26 cellular contexts compared by ENCODE assay signal in genomic region chr1:85940621-85941306, GRCh38.
DNase-seq lines count a peak whose midpoint lies in the region; ATAC-seq and TF ChIP-seq lines count a peak whose summit lies in the region.
"Had no signal": no experiment of that assay in that cellular context is flagged by ENCODE, and none has a peak within 500 bp of the region (broad histone marks: within the 10 kb centered on the region; RNA-seq: fewer than 3 reads in every experiment).

No MANE protein-coding gene starts in this region.

- H2BK15ac ChIP-seq in IMR-90 (ENCODE audit: low read depth, low read length), result no peak overlapping the region

- H3K4me2 ChIP-seq in IMR-90 (ENCODE audit: low read depth, low read length) (peak overlapping the region; percentile 48; the same call in 1 of the 2 replicates), osteoblast (ENCODE audit: insufficient read depth, low read length) (no peak overlapping the region)

- peak overlapping the region; percentile 64; the same call in 1 of the 2 replicates for H3K18ac ChIP-seq in IMR-90 (ENCODE audit: low read depth, low read length)

- no peak overlapping the region for H2AK5ac ChIP-seq in IMR-90 (ENCODE audit: low read depth, low read length)

- peak overlapping the region; percentile 34 for H2BK5ac ChIP-seq in IMR-90 (ENCODE audit: low read depth, low read length, poor library complexity, severe bottlenecking)

- no peak for TF ChIP-seq POLR2A in IMR-90 (IDR thresholded peaks at IDR 0.05; ENCODE audit: low read depth, low read length)

- dilution Hi-C loops in IMR-90 (cut with HindIII; ENCODE audit: low sequenced_read_pairs, unreplicated experiment), result no loop called here

- ATAC-seq in IMR-90 (ENCODE audit: low read depth) (peak; percentile 91), HG03159 (IDR thresholded peaks at IDR 0.05; ENCODE audit: unreplicated experiment) (no peak), HG03571 (IDR thresholded peaks at IDR 0.05; ENCODE audit: unreplicated experiment) (no peak)
- ATAC-seq: activated CD4-positive, CD25-positive, alpha-beta regulatory T cell treated with anti-CD3 and anti-CD28 coated beads, Interleukin-2, amount 50 U/mL, for 24 hours; activated naive CD8-positive, alpha-beta T cell treated with anti-CD3 and anti-CD28 coated beads, Interleukin-2, amount 50 U/mL, for 24 hours; activated T-cell treated with anti-CD3 and anti-CD28 coated beads, Interleukin-2, amount 50 U/mL, for 72 hours; sciatic nerve; SK-N-SH treated with all-trans-retinoic acid at 6 μM for 48 hours; T-helper 17 cell had no signal

- CTCF ChIA-PET in IMR-90 (lab: Yijun Ruan, JAX), result no interaction called here
- CTCF ChIA-PET in HEK293T (lab: Yijun Ruan, JAX), result no interaction called here

- no peak overlapping the region for H4K91ac ChIP-seq in IMR-90 (ENCODE audit: insufficient read depth, low read depth, low read length)

- no CpG with 5 or more reads among the region's 2 CpGs for WGBS in IMR-90 (ENCODE audit: extremely low coverage in 2 of 2, insufficient read length in 1 of 2), 2 experiments

- no peaks in the 10 kb centered on the region for H3K36me3 ChIP-seq in IMR-90 (ENCODE audit: control insufficient read depth, insufficient read depth, low read length)
- no peaks in the 10 kb centered on the region for H3K36me3 ChIP-seq in osteoblast (ENCODE audit: insufficient read depth, low read length)
- H3K36me3 ChIP-seq: neutrophil, prostate gland, thyroid gland had no signal

- POLR2A ChIA-PET in IMR-90 (lab: Charles Lee; ENCODE audit: unreplicated experiment) (no interaction called here), HEK293T (lab: Yijun Ruan, JAX) (no interaction called here)

- no peaks in the 10 kb centered on the region for H3K27me3 ChIP-seq in IMR-90 (ENCODE audit: control insufficient read depth, insufficient read depth, low read length)
- no peaks in the 10 kb centered on the region for H3K27me3 ChIP-seq in osteoblast (ENCODE audit: insufficient read depth, low read length)
- H3K27me3 ChIP-seq: neutrophil, thyroid gland had no signal

- H3K9me1 ChIP-seq in IMR-90 (ENCODE audit: insufficient read depth, low read length), result no peaks in the 10 kb centered on the region

- H3K9ac ChIP-seq in IMR-90 (ENCODE audit: low read depth, low read length), result no peak overlapping the region

- H3K4ac ChIP-seq in IMR-90 (ENCODE audit: low read depth, low read length), result no peak overlapping the region

- no peak overlapping the region for H3K14ac ChIP-seq in IMR-90 (replicated peaks; ENCODE audit: low read depth, low read length)

- H3K79me1 ChIP-seq in IMR-90 (ENCODE audit: low read depth in 1 of 2, low read length in 2 of 2), result no peaks in the 10 kb centered on the region

- H2BK20ac ChIP-seq in IMR-90 (ENCODE audit: low read depth, low read length), result no peak overlapping the region

- TF ChIP-seq CTCF in AG10803 (conservative IDR thresholded peaks at IDR 0.05; ENCODE audit: low read length), result no peak
- no peak for TF ChIP-seq CTCF in IMR-90 (conservative IDR thresholded peaks at IDR 0.05; ENCODE audit: low read depth, low read length)
- TF ChIP-seq CTCF in osteoblast (IDR thresholded peaks at IDR 0.05; ENCODE audit: extremely low read depth, low read depth, low read length), result no peak
- no peak for TF ChIP-seq CTCF in coronary artery (IDR thresholded peaks at IDR 0.05)

- in situ Hi-C loops in IMR-90 (cut with MboI; ENCODE audit: low sequenced_read_pairs), result no loop called here

- H3K27ac ChIP-seq in IMR-90 (ENCODE audit: insufficient read depth, low read length) (peak overlapping the region; percentile 40; the same call in 1 of the 2 replicates), osteoblast (ENCODE audit: low read depth, low read length) (no peak overlapping the region), coronary artery (no peak overlapping the region)
- H3K27ac ChIP-seq: neutrophil, prostate gland, thyroid gland had no signal

- H2AFZ ChIP-seq in IMR-90 (replicated peaks; ENCODE audit: low read length, poor library complexity) (no peak overlapping the region), osteoblast (ENCODE audit: low read length) (no peak overlapping the region)

- H4K20me1 ChIP-seq in IMR-90 (ENCODE audit: insufficient read depth, low read length), result no peaks in the 10 kb centered on the region
- no peaks in the 10 kb centered on the region for H4K20me1 ChIP-seq in osteoblast (ENCODE audit: insufficient read depth, low read length)

- no peaks in the 10 kb centered on the region; the same call in 1 of the 2 replicates for H3K4me1 ChIP-seq in IMR-90 (ENCODE audit: control insufficient read depth, insufficient read depth, low read length)
- H3K4me1 ChIP-seq in osteoblast (ENCODE audit: insufficient read depth, low read length), result no peaks in the 10 kb centered on the region
- H3K4me1 ChIP-seq: prostate gland, thyroid gland had no signal

- no peak for TF ChIP-seq RAD21 in IMR-90 (IDR thresholded peaks at IDR 0.05; ENCODE audit: low read length)

- H3K9me3 ChIP-seq in IMR-90 (ENCODE audit: control insufficient read depth, insufficient read depth, low read length) (no peaks in the 10 kb centered on the region), osteoblast (ENCODE audit: low read depth, low read length) (no peaks in the 10 kb centered on the region)
- H3K9me3 ChIP-seq: neutrophil, prostate gland, thyroid gland had no signal

- DNase-seq in AG10803 (ENCODE audit: low read depth) (peak; percentile 71), IMR-90 (peak; percentile 59), fibroblast of gingiva (ENCODE audit: low read depth) (peak; percentile 68), osteoblast (ENCODE audit: insufficient read length, low spot score, missing footprints) (peak; percentile 36), HEK293T (ENCODE audit: extremely low spot score) (no peak), coronary artery (ENCODE audit: low spot score) (no peak)
- DNase-seq: activated CD4-positive, alpha-beta T cell treated with anti-CD3 and anti-CD28 coated beads, Interleukin-2, amount 50 U/mL, for 48 hours; activated naive CD8-positive, alpha-beta T cell treated with anti-CD3 and anti-CD28 coated beads, Interleukin-2, amount 50 U/mL, for 24 hours; activated T-cell treated with anti-CD3 and anti-CD28 coated beads, Interleukin-2, amount 50 U/mL, for 72 hours; DMS79 treated with DMSO at 0.1 percent for 48 hours; head of caudate nucleus; Karpas-422; kidney; NCI-H1930; NCI-H524 treated with DMSO at 0.1 percent for 48 hours; OCI-M1; stimulated activated CD4-positive, alpha-beta T cell treated with anti-CD3 and anti-CD28 coated beads, Interleukin-4, amount 100 ng/mL, for 1 hour; T-helper 17 cell; thyroid gland had no signal

- intact Hi-C loops in IMR-90 (cut with micrococcal nuclease), result no loop called here

- H2AK9ac ChIP-seq in IMR-90 (replicated peaks; ENCODE audit: low read depth, low read length, poor library complexity), result no peak overlapping the region

- no TSS peak for BruUV-seq in IMR-90 (replicated peaks; lab: Mats Ljungman, UMichigan)

- no peak overlapping the region for H3K23ac ChIP-seq in IMR-90 (ENCODE audit: low read depth, low read length)

- H3K56ac ChIP-seq in IMR-90 (ENCODE audit: extremely low read depth, insufficient read depth, low read length), result no peak overlapping the region

- no peak overlapping the region for H4K5ac ChIP-seq in IMR-90 (ENCODE audit: low read depth, low read length)

- H3K4me3 ChIP-seq in AG10803 (ENCODE audit: low read length) (no peak overlapping the region), IMR-90 (ENCODE audit: insufficient read depth, low read depth, low read length) (no peak overlapping the region), osteoblast (ENCODE audit: insufficient read depth, low read length) (no peak overlapping the region), coronary artery (no peak overlapping the region)
- H3K4me3 ChIP-seq: prostate gland, thyroid gland had no signal

- no peaks in the 10 kb centered on the region for H3K79me2 ChIP-seq in osteoblast (ENCODE audit: insufficient read depth, low read length)

- H4K8ac ChIP-seq in IMR-90 (ENCODE audit: low read depth in 2 of 2, low read length in 2 of 2), result no peak overlapping the region

- H2BK120ac ChIP-seq in IMR-90 (ENCODE audit: low read depth, low read length), result no peak overlapping the region

TF ChIP-seq in IMR-90, 13 proteins besides CTCF, POLR2A, EP300 and RAD21:
- no peak for TF ChIP-seq CHD1 (IDR thresholded peaks at IDR 0.05; ENCODE audit: low read depth, low read length)
- TF ChIP-seq CEBPB (IDR thresholded peaks at IDR 0.05; ENCODE audit: low read depth, low read length), result peak; percentile 48; the same call in 1 of the 2 replicates

TF ChIP-seq in HEK293T, 16 proteins besides CTCF, POLR2A, EP300 and RAD21:
- TF ChIP-seq SUZ12 (IDR thresholded peaks at IDR 0.05), result no peak
- TF ChIP-seq TARDBP (IDR thresholded peaks at IDR 0.05), result no peak
- TF ChIP-seq BHLHE40 (IDR thresholded peaks at IDR 0.05; ENCODE audit: borderline replicate concordance), result no peak
- no peak for TF ChIP-seq FOXA1 (IDR thresholded peaks at IDR 0.05)

Comparison
In these comparisons a context has a peak if more than half of its experiments do, and no peak if none do; other contexts are left out.
1. DNase-seq: peak in AG10803 (single experiment), IMR-90 (single experiment), fibroblast of gingiva (single experiment) and osteoblast (single experiment); none in HEK293T (single experiment) and coronary artery (single experiment).